In genomic region chr9:69548676-69549075, GRCh38 we compare ENCODE assay signal across 12 cellular contexts.
A peak's percentile ranks its signal among the peaks of the same experiment; 100 is the strongest.
DNase-seq lines count a peak whose midpoint lies in the region; ATAC-seq and TF ChIP-seq lines count a peak whose summit lies in the region.
"Had no signal": no experiment of that assay in that cellular context is flagged by ENCODE, and none has a peak within 500 bp of the region (broad histone marks: within the 10 kb centered on the region; RNA-seq: fewer than 3 reads in every experiment).

No MANE protein-coding gene starts in this region.

- TF ChIP-seq CTCF in HFFc6 (IDR thresholded peaks at IDR 0.05): no peak

- peaks cover 2% of the 10 kb centered on the region; the same call in 1 of the 2 replicates for H3K27me3 Mint-ChIP-seq in HFFc6 (ENCODE audit: insufficient read depth)

- in situ Hi-C loops in SK-MEL-5 (cut with HindIII; ENCODE audit: low pct_unique_long_range_greater_than_20kb, low sequenced_read_pairs): no loop called here

- H3K4me1 ChIP-seq in BLaER1: peaks cover 45% of the 10 kb centered on the region

- H3K9me3 ChIP-seq in BLaER1: peaks cover 8% of the 10 kb centered on the region; the same call in 1 of the 2 replicates

- H3K27ac ChIP-seq in BLaER1: peak overlapping the region; percentile 51; the same call in 1 of the 2 replicates
- H3K27ac ChIP-seq: GM23248 had no signal

- no peak overlapping the region for H3K4me3 Mint-ChIP-seq in HFFc6
- H3K4me3 Mint-ChIP-seq: CD4-positive, CD25-positive, alpha-beta regulatory T cell had no signal

- peaks cover 8% of the 10 kb centered on the region for H3K36me3 ChIP-seq in BLaER1

- H4K20me1 ChIP-seq in BLaER1: no peaks in the 10 kb centered on the region

- no peak for ATAC-seq in GM21423 (IDR thresholded peaks at IDR 0.05; ENCODE audit: unreplicated experiment)

- no peaks in the 10 kb centered on the region for H3K9me3 Mint-ChIP-seq in HFFc6
- H3K9me3 Mint-ChIP-seq: CD4-positive, CD25-positive, alpha-beta regulatory T cell had no signal

- peaks cover 7% of the 10 kb centered on the region; the same call in 1 of the 2 replicates for H3K4me1 Mint-ChIP-seq in HFFc6 (ENCODE audit: low read depth)

- H3K27ac Mint-ChIP-seq in HFFc6: no peak overlapping the region
- H3K27ac Mint-ChIP-seq: CD4-positive, CD25-positive, alpha-beta regulatory T cell had no signal

- no peaks in the 10 kb centered on the region for H3K36me3 Mint-ChIP-seq in HFFc6 (ENCODE audit: low read depth)
- H3K36me3 Mint-ChIP-seq: CD4-positive, CD25-positive, alpha-beta regulatory T cell had no signal

- H3K9ac ChIP-seq in BLaER1: no peak overlapping the region
- H3K9ac ChIP-seq: GM23248 had no signal

- H3K4me2 ChIP-seq in BLaER1: peak overlapping the region; percentile 50; the same call in 1 of the 2 replicates

- DNase-seq in SK-MEL-5 (ENCODE audit: low read depth, low spot score) (peak; percentile 69), hippocampal formation (lab: John Stamatoyannopoulos, UW) (peak; percentile 34 to 38), pons (ENCODE audit: low spot score) (peak; percentile 84), HFFc6 (no peak), iPS-NIHi7 (ENCODE audit: extremely low spot score) (no peak)
- DNase-seq: DMS79, SIG-M5 had no signal

- no peak overlapping the region for H3K4me3 ChIP-seq in BLaER1
- H3K4me3 ChIP-seq: GM23248, K562 had no signal

- H3K27me3 ChIP-seq in BLaER1: no peaks in the 10 kb centered on the region

Comparison
In these comparisons a context has a peak if more than half of its experiments do, and no peak if none do; other contexts are left out.
1. DNase-seq: peak in SK-MEL-5 (single experiment), hippocampal formation (2 of 2) and pons (single experiment); none in HFFc6 (single experiment) and iPS-NIHi7 (single experiment).